1 cellular context compared by ENCODE assay signal in the genomic region with DNA sequence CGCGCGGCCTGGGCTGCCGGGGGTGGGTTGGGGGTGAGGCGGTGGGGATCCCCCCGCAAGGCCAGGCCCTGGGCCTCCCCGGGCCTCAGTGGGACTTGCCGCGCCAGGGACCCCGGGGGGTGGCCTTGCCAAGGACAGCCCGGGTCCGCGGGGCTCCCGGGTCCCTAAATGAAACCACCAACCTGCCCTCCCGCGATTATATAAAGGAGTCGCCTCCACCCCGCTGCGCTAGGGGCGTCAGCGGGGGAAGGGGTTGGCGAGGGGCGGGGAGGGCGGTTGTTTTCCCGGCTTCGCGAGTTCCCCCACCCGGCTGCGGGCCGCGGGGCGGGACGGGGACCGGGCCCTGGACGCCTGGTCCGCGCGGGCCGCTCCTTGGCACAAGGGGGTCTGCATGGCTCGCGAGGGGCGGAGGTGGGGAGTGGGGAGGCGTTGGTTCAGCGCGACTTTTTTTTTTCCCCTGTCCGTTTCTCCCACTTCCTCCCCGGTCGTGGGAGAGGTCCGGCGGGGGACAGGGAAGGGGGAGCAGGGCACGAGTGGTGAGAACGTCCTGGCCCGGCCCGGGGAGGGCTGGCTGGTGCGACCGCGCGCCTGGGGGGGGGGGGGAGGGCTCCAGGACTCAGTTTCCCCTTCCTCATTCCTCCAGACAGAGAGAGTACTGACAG.
A peak's percentile ranks its signal among the peaks of the same experiment; 100 is the strongest.
TF ChIP-seq lines count a peak whose summit lies in the region.

No MANE protein-coding gene starts in this region.

TF ChIP-seq in HepG2, 621 proteins besides CTCF, POLR2A, EP300 and RAD21 (continues in another document):
- TF ChIP-seq IRF2 (CRISPR knock-in tag; IDR thresholded peaks at IDR 0.05) (no peak), ZNF362 (CRISPR knock-in tag; IDR thresholded peaks at IDR 0.05; ENCODE audit: borderline replicate concordance) (0 out of 2 replicates have a peak, but pooled peaks have one; percentile 41), PHF8 (CRISPR knock-in tag; IDR thresholded peaks at IDR 0.05) (peak; percentile 24; the same call in 1 of the 2 replicates), ARID4A (CRISPR knock-in tag; IDR thresholded peaks at IDR 0.05; ENCODE audit: borderline replicate concordance) (peak; percentile 36; the same call in 1 of the 2 replicates), MED13 (CRISPR knock-in tag; IDR thresholded peaks at IDR 0.05) (no peak), MIER2 (CRISPR knock-in tag; IDR thresholded peaks at IDR 0.05) (no peak), SAP130 (CRISPR knock-in tag; IDR thresholded peaks at IDR 0.05; ENCODE audit: low read depth) (0 out of 2 replicates have a peak, but pooled peaks have one; percentile 10), NR1H2 (CRISPR knock-in tag; IDR thresholded peaks at IDR 0.05; ENCODE audit: borderline replicate concordance, low read depth) (no peak), HNRNPLL (IDR thresholded peaks at IDR 0.05; ENCODE audit: low read depth, low read length, poor library complexity, severe bottlenecking) (peak; percentile 43), ZNF768 (CRISPR knock-in tag; IDR thresholded peaks at IDR 0.05) (no peak), ZFX (CRISPR knock-in tag; IDR thresholded peaks at IDR 0.05; ENCODE audit: low read depth) (peak; percentile 45), SP5 (CRISPR knock-in tag; IDR thresholded peaks at IDR 0.05; ENCODE audit: borderline replicate concordance, low read depth) (0 out of 2 replicates have a peak, but pooled peaks have one; percentile 7), BRCA1 (CRISPR knock-in tag; IDR thresholded peaks at IDR 0.05) (no peak), PRDM10 (CRISPR knock-in tag; IDR thresholded peaks at IDR 0.05; ENCODE audit: low read depth) (0 out of 2 replicates have a peak, but pooled peaks have one; percentile 4), AGO2 (optimal IDR thresholded peaks at IDR 0.05; ENCODE audit: low read depth, low read length) (peak; percentile 15), GATAD1 (CRISPR knock-in tag; IDR thresholded peaks at IDR 0.05) (0 out of 2 replicates have a peak, but pooled peaks have one; percentile 2), ZNF354B (CRISPR knock-in tag; IDR thresholded peaks at IDR 0.05) (no peak), ZSCAN5A (CRISPR knock-in tag; IDR thresholded peaks at IDR 0.05; ENCODE audit: borderline replicate concordance) (no peak), KDM2A (CRISPR knock-in tag; IDR thresholded peaks at IDR 0.05; ENCODE audit: borderline replicate concordance, low read depth) (peak; percentile 30; the same call in 1 of the 2 replicates), RBFOX2 (IDR thresholded peaks at IDR 0.05; ENCODE audit: low read depth, low read length) (peak; percentile 67; the same call in 1 of the 2 replicates), DR1 (CRISPR knock-in tag; IDR thresholded peaks at IDR 0.05) (0 out of 2 replicates have a peak, but pooled peaks have one; percentile 46), ZNF746 (CRISPR knock-in tag; IDR thresholded peaks at IDR 0.05) (0 out of 2 replicates have a peak, but pooled peaks have one; percentile 26)
- TF ChIP-seq, protein P1, sequence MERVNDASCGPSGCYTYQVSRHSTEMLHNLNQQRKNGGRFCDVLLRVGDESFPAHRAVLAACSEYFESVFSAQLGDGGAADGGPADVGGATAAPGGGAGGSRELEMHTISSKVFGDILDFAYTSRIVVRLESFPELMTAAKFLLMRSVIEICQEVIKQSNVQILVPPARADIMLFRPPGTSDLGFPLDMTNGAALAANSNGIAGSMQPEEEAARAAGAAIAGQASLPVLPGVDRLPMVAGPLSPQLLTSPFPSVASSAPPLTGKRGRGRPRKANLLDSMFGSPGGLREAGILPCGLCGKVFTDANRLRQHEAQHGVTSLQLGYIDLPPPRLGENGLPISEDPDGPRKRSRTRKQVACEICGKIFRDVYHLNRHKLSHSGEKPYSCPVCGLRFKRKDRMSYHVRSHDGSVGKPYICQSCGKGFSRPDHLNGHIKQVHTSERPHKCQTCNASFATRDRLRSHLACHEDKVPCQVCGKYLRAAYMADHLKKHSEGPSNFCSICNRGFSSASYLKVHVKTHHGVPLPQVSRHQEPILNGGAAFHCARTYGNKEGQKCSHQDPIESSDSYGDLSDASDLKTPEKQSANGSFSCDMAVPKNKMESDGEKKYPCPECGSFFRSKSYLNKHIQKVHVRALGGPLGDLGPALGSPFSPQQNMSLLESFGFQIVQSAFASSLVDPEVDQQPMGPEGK (CRISPR knock-in tag; IDR thresholded peaks at IDR 0.05): peak; percentile 55; the same call in 1 of the 2 replicates
- TF ChIP-seq, protein P2, sequence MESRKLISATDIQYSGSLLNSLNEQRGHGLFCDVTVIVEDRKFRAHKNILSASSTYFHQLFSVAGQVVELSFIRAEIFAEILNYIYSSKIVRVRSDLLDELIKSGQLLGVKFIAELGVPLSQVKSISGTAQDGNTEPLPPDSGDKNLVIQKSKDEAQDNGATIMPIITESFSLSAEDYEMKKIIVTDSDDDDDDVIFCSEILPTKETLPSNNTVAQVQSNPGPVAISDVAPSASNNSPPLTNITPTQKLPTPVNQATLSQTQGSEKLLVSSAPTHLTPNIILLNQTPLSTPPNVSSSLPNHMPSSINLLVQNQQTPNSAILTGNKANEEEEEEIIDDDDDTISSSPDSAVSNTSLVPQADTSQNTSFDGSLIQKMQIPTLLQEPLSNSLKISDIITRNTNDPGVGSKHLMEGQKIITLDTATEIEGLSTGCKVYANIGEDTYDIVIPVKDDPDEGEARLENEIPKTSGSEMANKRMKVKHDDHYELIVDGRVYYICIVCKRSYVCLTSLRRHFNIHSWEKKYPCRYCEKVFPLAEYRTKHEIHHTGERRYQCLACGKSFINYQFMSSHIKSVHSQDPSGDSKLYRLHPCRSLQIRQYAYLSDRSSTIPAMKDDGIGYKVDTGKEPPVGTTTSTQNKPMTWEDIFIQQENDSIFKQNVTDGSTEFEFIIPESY (CRISPR knock-in tag; IDR thresholded peaks at IDR 0.05): 0 out of 2 replicates have a peak, but pooled peaks have one; percentile 3
- TF ChIP-seq, protein P3, sequence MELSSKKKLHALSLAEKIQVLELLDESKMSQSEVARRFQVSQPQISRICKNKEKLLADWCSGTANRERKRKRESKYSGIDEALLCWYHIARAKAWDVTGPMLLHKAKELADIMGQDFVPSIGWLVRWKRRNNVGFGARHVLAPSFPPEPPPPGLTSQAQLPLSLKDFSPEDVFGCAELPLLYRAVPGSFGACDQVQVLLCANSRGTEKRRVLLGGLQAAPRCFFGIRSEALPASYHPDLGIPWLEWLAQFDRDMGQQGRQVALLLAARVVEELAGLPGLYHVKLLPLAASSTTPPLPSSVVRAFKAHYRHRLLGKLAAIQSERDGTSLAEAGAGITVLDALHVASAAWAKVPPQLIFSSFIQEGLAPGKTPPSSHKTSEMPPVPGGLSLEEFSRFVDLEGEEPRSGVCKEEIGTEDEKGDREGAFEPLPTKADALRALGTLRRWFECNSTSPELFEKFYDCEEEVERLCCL (CRISPR knock-in tag; IDR thresholded peaks at IDR 0.05; ENCODE audit: borderline replicate concordance): no peak
- TF ChIP-seq, protein P4, sequence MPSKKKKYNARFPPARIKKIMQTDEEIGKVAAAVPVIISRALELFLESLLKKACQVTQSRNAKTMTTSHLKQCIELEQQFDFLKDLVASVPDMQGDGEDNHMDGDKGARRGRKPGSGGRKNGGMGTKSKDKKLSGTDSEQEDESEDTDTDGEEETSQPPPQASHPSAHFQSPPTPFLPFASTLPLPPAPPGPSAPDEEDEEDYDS (CRISPR knock-in tag; IDR thresholded peaks at IDR 0.05): 0 out of 2 replicates have a peak, but pooled peaks have one; percentile 44
- TF ChIP-seq, protein P5, sequence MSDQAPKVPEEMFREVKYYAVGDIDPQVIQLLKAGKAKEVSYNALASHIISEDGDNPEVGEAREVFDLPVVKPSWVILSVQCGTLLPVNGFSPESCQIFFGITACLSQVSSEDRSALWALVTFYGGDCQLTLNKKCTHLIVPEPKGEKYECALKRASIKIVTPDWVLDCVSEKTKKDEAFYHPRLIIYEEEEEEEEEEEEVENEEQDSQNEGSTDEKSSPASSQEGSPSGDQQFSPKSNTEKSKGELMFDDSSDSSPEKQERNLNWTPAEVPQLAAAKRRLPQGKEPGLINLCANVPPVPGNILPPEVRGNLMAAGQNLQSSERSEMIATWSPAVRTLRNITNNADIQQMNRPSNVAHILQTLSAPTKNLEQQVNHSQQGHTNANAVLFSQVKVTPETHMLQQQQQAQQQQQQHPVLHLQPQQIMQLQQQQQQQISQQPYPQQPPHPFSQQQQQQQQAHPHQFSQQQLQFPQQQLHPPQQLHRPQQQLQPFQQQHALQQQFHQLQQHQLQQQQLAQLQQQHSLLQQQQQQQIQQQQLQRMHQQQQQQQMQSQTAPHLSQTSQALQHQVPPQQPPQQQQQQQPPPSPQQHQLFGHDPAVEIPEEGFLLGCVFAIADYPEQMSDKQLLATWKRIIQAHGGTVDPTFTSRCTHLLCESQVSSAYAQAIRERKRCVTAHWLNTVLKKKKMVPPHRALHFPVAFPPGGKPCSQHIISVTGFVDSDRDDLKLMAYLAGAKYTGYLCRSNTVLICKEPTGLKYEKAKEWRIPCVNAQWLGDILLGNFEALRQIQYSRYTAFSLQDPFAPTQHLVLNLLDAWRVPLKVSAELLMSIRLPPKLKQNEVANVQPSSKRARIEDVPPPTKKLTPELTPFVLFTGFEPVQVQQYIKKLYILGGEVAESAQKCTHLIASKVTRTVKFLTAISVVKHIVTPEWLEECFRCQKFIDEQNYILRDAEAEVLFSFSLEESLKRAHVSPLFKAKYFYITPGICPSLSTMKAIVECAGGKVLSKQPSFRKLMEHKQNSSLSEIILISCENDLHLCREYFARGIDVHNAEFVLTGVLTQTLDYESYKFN (CRISPR knock-in tag; conservative IDR thresholded peaks at IDR 0.05): no peak
